ENCODE assay signal across 7 cellular contexts in the genomic region with DNA sequence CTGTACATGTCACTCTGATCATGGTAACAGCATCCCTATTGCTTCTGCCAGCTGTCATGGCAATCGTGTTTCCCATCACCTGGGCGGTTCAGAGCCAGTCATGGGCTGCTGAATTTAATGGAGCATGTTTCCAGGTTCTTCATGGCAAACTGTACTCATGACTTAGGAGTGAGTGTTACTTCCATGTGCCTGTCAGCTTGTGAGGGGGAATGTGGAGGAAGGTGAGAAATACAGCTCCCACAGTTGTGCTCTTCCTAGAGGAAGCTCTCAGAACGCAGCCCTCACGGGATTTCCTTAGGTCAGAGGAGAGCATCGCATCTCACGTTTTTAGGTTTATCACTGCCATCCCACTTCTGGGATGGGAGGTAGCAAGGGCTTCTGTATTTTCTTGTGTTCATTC. TPM values are rescaled to one million over a fixed set of nuclear protein-coding genes. Genes with fewer than 3 reads are reported as not detected.
"Had no signal": no experiment of that assay in that cellular context is flagged by ENCODE, and none has a peak within 500 bp of the region (broad histone marks: within the 10 kb centered on the region; RNA-seq: fewer than 3 reads in every experiment).

No MANE protein-coding gene starts in this region.

- H3K27ac Mint-ChIP-seq: GM23338 had no signal

- ATAC-seq: GM23338, K562 had no signal

- H3K4me3 Mint-ChIP-seq: GM23338, H9 had no signal

- FAIRE-seq: H1, H54, HTR-8/SVneo, K562 had no signal

- H3K4me3 ChIP-seq: GM23338, K562 had no signal

- H3K4me2 ChIP-seq: GM23338 had no signal

- H2AFZ ChIP-seq: GM23338 had no signal

- DNase-seq: H9, HCEC 1CT had no signal

- H3K9me3 Mint-ChIP-seq: GM23338, H9 had no signal

RNA-seq across cellular contexts. Expression of a gene that starts 56.5 kb away (rescaled TPM):
- total RNA-seq: H9, K562 had no signal
- polyA plus RNA-seq: K562 had no signal
